Comparison of ENCODE assay signal across 18 cellular contexts in the genomic region with DNA sequence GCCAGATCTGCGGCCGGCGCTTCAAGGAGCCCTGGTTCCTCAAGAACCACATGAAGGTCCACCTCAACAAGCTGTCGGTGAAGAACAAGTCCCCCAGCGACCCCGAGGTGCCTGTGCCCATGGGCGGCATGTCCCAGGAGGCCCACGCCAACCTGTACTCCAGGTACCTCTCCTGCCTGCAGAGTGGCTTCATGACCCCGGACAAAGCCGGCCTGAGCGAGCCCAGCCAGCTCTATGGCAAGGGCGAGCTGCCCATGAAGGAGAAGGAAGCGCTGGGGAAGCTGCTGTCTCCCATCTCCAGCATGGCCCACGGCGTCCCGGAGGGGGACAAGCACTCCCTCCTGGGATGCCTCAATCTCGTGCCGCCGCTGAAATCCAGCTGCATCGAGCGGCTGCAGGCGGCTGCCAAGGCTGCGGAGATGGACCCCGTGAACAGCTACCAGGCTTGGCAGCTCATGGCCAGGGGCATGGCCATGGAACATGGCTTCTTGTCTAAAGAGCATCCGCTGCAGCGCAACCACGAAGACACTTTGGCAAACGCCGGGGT.
DNase-seq lines count a peak whose midpoint lies in the region; ATAC-seq lines count a peak whose summit lies in the region.
"Had no signal": no experiment of that assay in that cellular context is flagged by ENCODE, and none has a peak within 500 bp of the region (broad histone marks: within the 10 kb centered on the region; RNA-seq: fewer than 3 reads in every experiment).

No MANE protein-coding gene starts in this region.

- no peaks in the 10 kb centered on the region for H3K79me1 ChIP-seq in neuronal stem cell (ENCODE audit: low read depth, low read length)

- peak overlapping the region; percentile 95 for H2AK5ac ChIP-seq in neuronal stem cell (ENCODE audit: low read depth, low read length)

- no peaks in the 10 kb centered on the region for H3K36me3 ChIP-seq in H7 (replicated peaks; ENCODE audit: control insufficient read depth, insufficient read depth, low read length)
- H3K36me3 ChIP-seq in neuronal stem cell (replicated peaks in 1 of 2; ENCODE audit: control insufficient read depth in 2 of 2, insufficient read depth in 2 of 2, low read length in 2 of 2) = peaks cover 0 to 4% of the 10 kb centered on the region in 2 donors
- H3K36me3 ChIP-seq: BLaER1 treated with 17β-estradiol and CSF1 and Interleukin-3, amounts not matched to agents 10 nM and 100 nM had no signal

- H3K4me3 ChIP-seq in H7 (ENCODE audit: insufficient read depth, low read depth, low read length) = no peak overlapping the region
- H3K4me3 ChIP-seq in neuronal stem cell (ENCODE audit: low read length in 2 of 2) = peak overlapping the region in 1 of 2 donors; percentile 43
- H3K4me3 ChIP-seq: A549; BLaER1 treated with 17β-estradiol and CSF1 and Interleukin-3, amounts not matched to agents 10 nM and 100 nM had no signal

- peak overlapping the region; percentile 98 for H2BK12ac ChIP-seq in neuronal stem cell (ENCODE audit: low read length)

- peak overlapping the region; percentile 54 for H2BK120ac ChIP-seq in neuronal stem cell (ENCODE audit: low read depth, low read length)

- H3K36me3 Mint-ChIP-seq in activated CD4-positive, alpha-beta T cell treated with anti-CD3 and anti-CD28 coated beads, Interleukin-2, amount 10 ng/mL, durations not matched to agents 7 days and 5 days (ENCODE audit: low read depth) = no peaks in the 10 kb centered on the region
- H3K36me3 Mint-ChIP-seq: CD8-positive, alpha-beta T cell had no signal

- intact Hi-C loops in posterior vena cava (cut with DNase I) = no loop called here

- H3K27me3 Mint-ChIP-seq in activated CD4-positive, alpha-beta T cell treated with anti-CD3 and anti-CD28 coated beads, Interleukin-2, amount 10 ng/mL, durations not matched to agents 7 days and 5 days = peaks cover 8% of the 10 kb centered on the region
- H3K27me3 Mint-ChIP-seq: B cell had no signal

- H3K4me3 Mint-ChIP-seq in activated CD4-positive, alpha-beta T cell treated with anti-CD3 and anti-CD28 coated beads, Interleukin-2, amount 10 ng/mL, durations not matched to agents 7 days and 5 days = no peak overlapping the region
- H3K4me3 Mint-ChIP-seq: B cell; CD4-positive, alpha-beta T cell; CD8-positive, alpha-beta T cell had no signal

- no CpG with 5 or more reads among the region's 29 CpGs for WGBS in neuronal stem cell (ENCODE audit: extremely low coverage in 2 of 2, insufficient read length in 2 of 2, insufficient replicate concordance in 1 of 2), 2 donors

- CTCF ChIA-PET in activated CD4-positive, alpha-beta T cell treated with anti-CD3 and anti-CD28 coated beads, Interleukin-2, amount 10 ng/mL, durations not matched to agents 7 days and 5 days (lab: Charles Lee) = no interaction called here

- H2AFZ ChIP-seq in neuronal stem cell (ENCODE audit: low read length) = no peak overlapping the region

- H3K4me1 ChIP-seq in neuronal stem cell (ENCODE audit: control insufficient read depth in 2 of 2, insufficient read depth in 1 of 2, low read depth in 1 of 2, low read length in 2 of 2) = peaks cover 18 to 33% of the 10 kb centered on the region in 2 donors
- H3K4me1 ChIP-seq: A549, Caco-2 had no signal

- H4K8ac ChIP-seq in neuronal stem cell (ENCODE audit: low read depth, low read length) = no peak overlapping the region

- H3K9me3 Mint-ChIP-seq in activated CD4-positive, alpha-beta T cell treated with anti-CD3 and anti-CD28 coated beads, Interleukin-2, amount 10 ng/mL, durations not matched to agents 7 days and 5 days = peaks cover 3% of the 10 kb centered on the region
- H3K9me3 Mint-ChIP-seq: CD8-positive, alpha-beta T cell had no signal

- peak overlapping the region; percentile 13 for H3K4ac ChIP-seq in neuronal stem cell (ENCODE audit: low read length)

- no peak for ATAC-seq in HG03280 (IDR thresholded peaks at IDR 0.05; ENCODE audit: unreplicated experiment)
- ATAC-seq: A549; CD8-positive, alpha-beta T cell had no signal

- H3K14ac ChIP-seq in neuronal stem cell (ENCODE audit: low read length) = peak overlapping the region; percentile 90

- no peak overlapping the region for H3K27ac Mint-ChIP-seq in activated CD4-positive, alpha-beta T cell treated with anti-CD3 and anti-CD28 coated beads, Interleukin-2, amount 10 ng/mL, durations not matched to agents 7 days and 5 days
- H3K27ac Mint-ChIP-seq: B cell; CD4-positive, alpha-beta T cell; CD8-positive, alpha-beta T cell had no signal

- H3K27ac ChIP-seq in neuronal stem cell (replicated peaks; ENCODE audit: low read length) (no peak overlapping the region), temporal lobe (ENCODE audit: low read depth, low read length) (peak overlapping the region; percentile 20)
- H3K27ac ChIP-seq: 22Rv1; A549; BLaER1 treated with 17β-estradiol and CSF1 and Interleukin-3, amounts not matched to agents 10 nM and 100 nM; C4-2B had no signal

- peak; percentile 23 for DNase-seq in H7
- DNase-seq in neuronal stem cell (ENCODE audit: low spot score) = no peak
- DNase-seq in activated CD4-positive, alpha-beta T cell treated with anti-CD3 and anti-CD28 coated beads, Interleukin-2, amount 10 ng/mL, durations not matched to agents 7 days and 5 days = no peak
- DNase-seq in posterior vena cava (ENCODE audit: low spot score) = no peak
- DNase-seq: AML-193; Caco-2; Calu3; CD4-positive, alpha-beta T cell; CD8-positive, alpha-beta T cell; DMS79 treated with DMSO at 0.1 percent for 48 hours; GF-D8 had no signal

- H3K4me2 ChIP-seq in neuronal stem cell (ENCODE audit: insufficient read depth, low read length, poor library complexity, severe bottlenecking) = no peak overlapping the region
- H3K4me2 ChIP-seq: A549; BLaER1 treated with 17β-estradiol and CSF1 and Interleukin-3, amounts not matched to agents 10 nM and 100 nM had no signal

- H4K91ac ChIP-seq in neuronal stem cell (ENCODE audit: low read depth, low read length, poor library complexity) = peak overlapping the region; percentile 22

- peak overlapping the region; percentile 60 for H2BK5ac ChIP-seq in neuronal stem cell (ENCODE audit: low read length)

- H2BK15ac ChIP-seq in neuronal stem cell (ENCODE audit: low read length) = peak overlapping the region; percentile 88

- H3K27me3 ChIP-seq in H7 (ENCODE audit: control insufficient read depth, insufficient read depth, low read length) (no peaks in the 10 kb centered on the region), neuronal stem cell (ENCODE audit: control insufficient read depth in 3 of 3, insufficient read depth in 3 of 3, low read depth in 1 of 3, low read length in 3 of 3) (no peaks in the 10 kb centered on the region)
- H3K27me3 ChIP-seq: BLaER1 treated with 17β-estradiol and CSF1 and Interleukin-3, amounts not matched to agents 10 nM and 100 nM had no signal

- H3K9ac ChIP-seq in neuronal stem cell (ENCODE audit: low read depth, low read length, poor library complexity) = no peak overlapping the region
- H3K9ac ChIP-seq: BLaER1 treated with 17β-estradiol and CSF1 and Interleukin-3, amounts not matched to agents 10 nM and 100 nM had no signal

- no peaks in the 10 kb centered on the region for H3K4me1 Mint-ChIP-seq in activated CD4-positive, alpha-beta T cell treated with anti-CD3 and anti-CD28 coated beads, Interleukin-2, amount 10 ng/mL, durations not matched to agents 7 days and 5 days
- H3K4me1 Mint-ChIP-seq: B cell had no signal

- peak overlapping the region; percentile 74 for H3K23ac ChIP-seq in neuronal stem cell (ENCODE audit: low read depth, low read length, poor library complexity)

- POLR2A ChIA-PET in activated CD4-positive, alpha-beta T cell treated with anti-CD3 and anti-CD28 coated beads, Interleukin-2, amount 10 ng/mL, durations not matched to agents 7 days and 5 days (lab: Charles Lee) = no interaction called here

- peak overlapping the region; percentile 38 for H3K18ac ChIP-seq in neuronal stem cell (ENCODE audit: low read length)

- H3K9me3 ChIP-seq in neuronal stem cell (replicated peaks in 1 of 2; ENCODE audit: control insufficient read depth in 2 of 2, insufficient read depth in 1 of 2, low read depth in 1 of 2, low read length in 2 of 2) = no peaks in the 10 kb centered on the region
- H3K9me3 ChIP-seq: Caco-2 had no signal
